ENCODE assay signal across 1 cellular context in genomic region chr6:13412639-13413465, GRCh38.
TF ChIP-seq lines count a peak whose summit lies in the region.

No MANE protein-coding gene starts in this region.

TF ChIP-seq in HepG2, 621 proteins besides CTCF, POLR2A, EP300 and RAD21 (continued from another document and continues in another):
- no peak for TF ChIP-seq SETDB1 (CRISPR knock-in tag; IDR thresholded peaks at IDR 0.05; ENCODE audit: borderline replicate concordance)
- 0 out of 2 replicates have a peak, but pooled peaks have one; percentile 48 for TF ChIP-seq ZNF761 (CRISPR knock-in tag; conservative IDR thresholded peaks at IDR 0.05)
- TF ChIP-seq, protein P1, sequence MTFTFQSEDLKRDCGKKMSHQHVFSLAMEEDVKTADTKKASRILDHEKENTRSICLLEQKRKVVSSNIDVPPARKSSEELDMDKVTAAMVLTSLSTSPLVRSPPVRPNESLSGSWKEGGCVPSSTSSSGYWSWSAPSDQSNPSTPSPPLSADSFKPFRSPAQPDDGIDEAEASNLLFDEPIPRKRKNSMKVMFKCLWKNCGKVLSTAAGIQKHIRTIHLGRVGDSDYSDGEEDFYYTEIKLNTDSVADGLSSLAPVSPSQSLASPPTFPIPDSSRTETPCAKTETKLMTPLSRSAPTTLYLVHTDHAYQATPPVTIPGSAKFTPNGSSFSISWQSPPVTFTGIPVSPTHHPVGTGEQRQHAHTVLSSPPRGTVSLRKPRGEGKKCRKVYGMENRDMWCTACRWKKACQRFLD (CRISPR knock-in tag; IDR thresholded peaks at IDR 0.05; ENCODE audit: borderline replicate concordance), result 0 out of 2 replicates have a peak, but pooled peaks have one; percentile 59
- TF ChIP-seq PRDM10 (CRISPR knock-in tag; IDR thresholded peaks at IDR 0.05; ENCODE audit: low read depth), result no peak
- no peak for TF ChIP-seq ZNF674 (CRISPR knock-in tag; IDR thresholded peaks at IDR 0.05; ENCODE audit: low read depth)
- TF ChIP-seq ERF (CRISPR knock-in tag; IDR thresholded peaks at IDR 0.05), result no peak
- no peak for TF ChIP-seq MTA3 (CRISPR knock-in tag; IDR thresholded peaks at IDR 0.05)
- no peak for TF ChIP-seq ZNF777 (CRISPR knock-in tag; IDR thresholded peaks at IDR 0.05)
- TF ChIP-seq ZNF124 (CRISPR knock-in tag; IDR thresholded peaks at IDR 0.05), result no peak
- TF ChIP-seq NAIF1 (CRISPR knock-in tag; IDR thresholded peaks at IDR 0.05; ENCODE audit: borderline replicate concordance), result no peak
- TF ChIP-seq ATRX (CRISPR knock-in tag; IDR thresholded peaks at IDR 0.05; ENCODE audit: borderline replicate concordance), result no peak
- no peak for TF ChIP-seq GLMP (CRISPR knock-in tag; IDR thresholded peaks at IDR 0.05; ENCODE audit: borderline replicate concordance)
- TF ChIP-seq ZFYVE20 (CRISPR knock-in tag; IDR thresholded peaks at IDR 0.05; ENCODE audit: borderline replicate concordance, low read depth), result no peak
- TF ChIP-seq, protein P2, sequence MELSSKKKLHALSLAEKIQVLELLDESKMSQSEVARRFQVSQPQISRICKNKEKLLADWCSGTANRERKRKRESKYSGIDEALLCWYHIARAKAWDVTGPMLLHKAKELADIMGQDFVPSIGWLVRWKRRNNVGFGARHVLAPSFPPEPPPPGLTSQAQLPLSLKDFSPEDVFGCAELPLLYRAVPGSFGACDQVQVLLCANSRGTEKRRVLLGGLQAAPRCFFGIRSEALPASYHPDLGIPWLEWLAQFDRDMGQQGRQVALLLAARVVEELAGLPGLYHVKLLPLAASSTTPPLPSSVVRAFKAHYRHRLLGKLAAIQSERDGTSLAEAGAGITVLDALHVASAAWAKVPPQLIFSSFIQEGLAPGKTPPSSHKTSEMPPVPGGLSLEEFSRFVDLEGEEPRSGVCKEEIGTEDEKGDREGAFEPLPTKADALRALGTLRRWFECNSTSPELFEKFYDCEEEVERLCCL (CRISPR knock-in tag; IDR thresholded peaks at IDR 0.05; ENCODE audit: borderline replicate concordance), result no peak
- TF ChIP-seq ZNF841 (CRISPR knock-in tag; IDR thresholded peaks at IDR 0.05; ENCODE audit: borderline replicate concordance), result no peak
- TF ChIP-seq ZMAT3 (CRISPR knock-in tag; conservative IDR thresholded peaks at IDR 0.05), result no peak
- TF ChIP-seq NPAS2 (CRISPR knock-in tag; IDR thresholded peaks at IDR 0.05; ENCODE audit: borderline replicate concordance), result no peak
- no peak for TF ChIP-seq ZBTB38 (CRISPR knock-in tag; IDR thresholded peaks at IDR 0.05)
- TF ChIP-seq HMGXB4 (CRISPR knock-in tag; IDR thresholded peaks at IDR 0.05; ENCODE audit: borderline replicate concordance in 1 of 2, low read depth in 1 of 2), result no peak; a peak in 1 of 4 replicates
- no peak for TF ChIP-seq YEATS4 (CRISPR knock-in tag; IDR thresholded peaks at IDR 0.05; ENCODE audit: borderline replicate concordance)
- no peak for TF ChIP-seq FOXA3 (CRISPR knock-in tag; IDR thresholded peaks at IDR 0.05)
- no peak for TF ChIP-seq GTF3A (CRISPR knock-in tag; conservative IDR thresholded peaks at IDR 0.05)
- no peak for TF ChIP-seq SSRP1 (CRISPR knock-in tag; IDR thresholded peaks at IDR 0.05)
- 0 out of 2 replicates have a peak, but pooled peaks have one; percentile 16 for TF ChIP-seq ELF3 (CRISPR knock-in tag; IDR thresholded peaks at IDR 0.05)
- TF ChIP-seq NFE2 (CRISPR knock-in tag; IDR thresholded peaks at IDR 0.05), result no peak
- no peak for TF ChIP-seq GLI4 (CRISPR knock-in tag; IDR thresholded peaks at IDR 0.05; ENCODE audit: borderline replicate concordance)
- no peak for TF ChIP-seq SAFB2 (CRISPR knock-in tag; IDR thresholded peaks at IDR 0.05; ENCODE audit: borderline replicate concordance, low read depth)
- TF ChIP-seq ZNF546 (CRISPR knock-in tag; conservative IDR thresholded peaks at IDR 0.05), result no peak
- no peak for TF ChIP-seq EEA1 (CRISPR knock-in tag; IDR thresholded peaks at IDR 0.05; ENCODE audit: borderline replicate concordance)
- no peak for TF ChIP-seq ZMYM4 (CRISPR knock-in tag; IDR thresholded peaks at IDR 0.05)
- 0 out of 2 replicates have a peak, but pooled peaks have one; percentile 39 for TF ChIP-seq KDM5B (CRISPR knock-in tag; IDR thresholded peaks at IDR 0.05; ENCODE audit: borderline replicate concordance)
- no peak for TF ChIP-seq TOPORS (CRISPR knock-in tag; IDR thresholded peaks at IDR 0.05)
- no peak for TF ChIP-seq NR1H2 (CRISPR knock-in tag; IDR thresholded peaks at IDR 0.05; ENCODE audit: borderline replicate concordance, low read depth)
- TF ChIP-seq ZNF660 (CRISPR knock-in tag; IDR thresholded peaks at IDR 0.05; ENCODE audit: borderline replicate concordance, low read depth), result no peak
- no peak for TF ChIP-seq SATB2 (CRISPR knock-in tag; IDR thresholded peaks at IDR 0.05)
- TF ChIP-seq ZFX (CRISPR knock-in tag; IDR thresholded peaks at IDR 0.05; ENCODE audit: low read depth), result peak; percentile 50; the same call in 1 of the 2 replicates
- TF ChIP-seq, protein P3, sequence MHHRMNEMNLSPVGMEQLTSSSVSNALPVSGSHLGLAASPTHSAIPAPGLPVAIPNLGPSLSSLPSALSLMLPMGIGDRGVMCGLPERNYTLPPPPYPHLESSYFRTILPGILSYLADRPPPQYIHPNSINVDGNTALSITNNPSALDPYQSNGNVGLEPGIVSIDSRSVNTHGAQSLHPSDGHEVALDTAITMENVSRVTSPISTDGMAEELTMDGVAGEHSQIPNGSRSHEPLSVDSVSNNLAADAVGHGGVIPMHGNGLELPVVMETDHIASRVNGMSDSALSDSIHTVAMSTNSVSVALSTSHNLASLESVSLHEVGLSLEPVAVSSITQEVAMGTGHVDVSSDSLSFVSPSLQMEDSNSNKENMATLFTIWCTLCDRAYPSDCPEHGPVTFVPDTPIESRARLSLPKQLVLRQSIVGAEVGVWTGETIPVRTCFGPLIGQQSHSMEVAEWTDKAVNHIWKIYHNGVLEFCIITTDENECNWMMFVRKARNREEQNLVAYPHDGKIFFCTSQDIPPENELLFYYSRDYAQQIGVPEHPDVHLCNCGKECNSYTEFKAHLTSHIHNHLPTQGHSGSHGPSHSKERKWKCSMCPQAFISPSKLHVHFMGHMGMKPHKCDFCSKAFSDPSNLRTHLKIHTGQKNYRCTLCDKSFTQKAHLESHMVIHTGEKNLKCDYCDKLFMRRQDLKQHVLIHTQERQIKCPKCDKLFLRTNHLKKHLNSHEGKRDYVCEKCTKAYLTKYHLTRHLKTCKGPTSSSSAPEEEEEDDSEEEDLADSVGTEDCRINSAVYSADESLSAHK (CRISPR knock-in tag; IDR thresholded peaks at IDR 0.05; ENCODE audit: borderline replicate concordance), result no peak
- TF ChIP-seq, protein P4, sequence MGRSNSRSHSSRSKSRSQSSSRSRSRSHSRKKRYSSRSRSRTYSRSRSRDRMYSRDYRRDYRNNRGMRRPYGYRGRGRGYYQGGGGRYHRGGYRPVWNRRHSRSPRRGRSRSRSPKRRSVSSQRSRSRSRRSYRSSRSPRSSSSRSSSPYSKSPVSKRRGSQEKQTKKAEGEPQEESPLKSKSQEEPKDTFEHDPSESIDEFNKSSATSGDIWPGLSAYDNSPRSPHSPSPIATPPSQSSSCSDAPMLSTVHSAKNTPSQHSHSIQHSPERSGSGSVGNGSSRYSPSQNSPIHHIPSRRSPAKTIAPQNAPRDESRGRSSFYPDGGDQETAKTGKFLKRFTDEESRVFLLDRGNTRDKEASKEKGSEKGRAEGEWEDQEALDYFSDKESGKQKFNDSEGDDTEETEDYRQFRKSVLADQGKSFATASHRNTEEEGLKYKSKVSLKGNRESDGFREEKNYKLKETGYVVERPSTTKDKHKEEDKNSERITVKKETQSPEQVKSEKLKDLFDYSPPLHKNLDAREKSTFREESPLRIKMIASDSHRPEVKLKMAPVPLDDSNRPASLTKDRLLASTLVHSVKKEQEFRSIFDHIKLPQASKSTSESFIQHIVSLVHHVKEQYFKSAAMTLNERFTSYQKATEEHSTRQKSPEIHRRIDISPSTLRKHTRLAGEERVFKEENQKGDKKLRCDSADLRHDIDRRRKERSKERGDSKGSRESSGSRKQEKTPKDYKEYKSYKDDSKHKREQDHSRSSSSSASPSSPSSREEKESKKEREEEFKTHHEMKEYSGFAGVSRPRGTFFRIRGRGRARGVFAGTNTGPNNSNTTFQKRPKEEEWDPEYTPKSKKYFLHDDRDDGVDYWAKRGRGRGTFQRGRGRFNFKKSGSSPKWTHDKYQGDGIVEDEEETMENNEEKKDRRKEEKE (IDR thresholded peaks at IDR 0.05), result no peak
- TF ChIP-seq RFX3 (CRISPR knock-in tag; IDR thresholded peaks at IDR 0.05), result peak; percentile 59; the same call in 1 of the 2 replicates
- no peak for TF ChIP-seq ZKSCAN1 (IDR thresholded peaks at IDR 0.05; ENCODE audit: low read length)
- no peak for TF ChIP-seq CREM (IDR thresholded peaks at IDR 0.05)
- no peak for TF ChIP-seq CREM (CRISPR knock-in tag; IDR thresholded peaks at IDR 0.05)
- TF ChIP-seq MLX (CRISPR knock-in tag; IDR thresholded peaks at IDR 0.05), result no peak
- no peak for TF ChIP-seq POLR2G (IDR thresholded peaks at IDR 0.05; ENCODE audit: low read depth, low read length)
- TF ChIP-seq ZNF10 (CRISPR knock-in tag; IDR thresholded peaks at IDR 0.05; ENCODE audit: borderline replicate concordance, low read depth), result no peak
- TF ChIP-seq HES4 (CRISPR knock-in tag; IDR thresholded peaks at IDR 0.05; ENCODE audit: borderline replicate concordance), result no peak
- no peak for TF ChIP-seq ZNF205 (CRISPR knock-in tag; IDR thresholded peaks at IDR 0.05)
- no peak for TF ChIP-seq ZGPAT (CRISPR knock-in tag; IDR thresholded peaks at IDR 0.05)
- TF ChIP-seq TARDBP (CRISPR knock-in tag; IDR thresholded peaks at IDR 0.05), result peak; percentile 49; the same call in 1 of the 2 replicates
- peak; percentile 24; the same call in 1 of the 2 replicates for TF ChIP-seq MIXL1 (CRISPR knock-in tag; IDR thresholded peaks at IDR 0.05)
- TF ChIP-seq, protein P5, sequence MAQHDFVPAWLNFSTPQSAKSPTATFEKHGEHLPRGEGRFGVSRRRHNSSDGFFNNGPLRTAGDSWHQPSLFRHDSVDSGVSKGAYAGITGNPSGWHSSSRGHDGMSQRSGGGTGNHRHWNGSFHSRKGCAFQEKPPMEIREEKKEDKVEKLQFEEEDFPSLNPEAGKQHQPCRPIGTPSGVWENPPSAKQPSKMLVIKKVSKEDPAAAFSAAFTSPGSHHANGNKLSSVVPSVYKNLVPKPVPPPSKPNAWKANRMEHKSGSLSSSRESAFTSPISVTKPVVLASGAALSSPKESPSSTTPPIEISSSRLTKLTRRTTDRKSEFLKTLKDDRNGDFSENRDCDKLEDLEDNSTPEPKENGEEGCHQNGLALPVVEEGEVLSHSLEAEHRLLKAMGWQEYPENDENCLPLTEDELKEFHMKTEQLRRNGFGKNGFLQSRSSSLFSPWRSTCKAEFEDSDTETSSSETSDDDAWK (CRISPR knock-in tag; IDR thresholded peaks at IDR 0.05), result no peak
